In the genomic region with DNA sequence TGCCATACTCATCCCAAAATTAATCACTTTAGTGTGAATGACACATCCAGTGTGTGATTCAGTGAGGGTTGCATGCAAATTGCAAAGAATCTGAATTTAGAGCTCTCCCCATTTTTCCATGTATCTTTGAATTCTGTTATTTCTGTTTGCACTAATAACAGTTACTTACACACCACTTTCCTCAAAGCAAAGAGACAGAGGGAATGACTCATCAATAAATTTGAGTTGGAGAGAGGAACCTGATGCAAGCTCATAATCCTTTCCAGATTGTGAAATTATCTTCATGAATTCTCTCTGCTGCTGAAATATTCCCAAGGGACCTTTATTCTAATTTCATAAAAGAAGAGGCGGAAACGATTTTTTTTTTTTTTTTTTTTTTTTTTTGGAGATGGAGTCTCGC, we compare ENCODE assay signal across 17 cellular contexts.
A peak's percentile ranks its signal among the peaks of the same experiment; 100 is the strongest.
DNase-seq lines count a peak whose midpoint lies in the region; ATAC-seq and TF ChIP-seq lines count a peak whose summit lies in the region.
"Had no signal": no experiment of that assay in that cellular context is flagged by ENCODE, and none has a peak within 500 bp of the region (broad histone marks: within the 10 kb centered on the region; RNA-seq: fewer than 3 reads in every experiment).

No MANE protein-coding gene starts in this region.

- no peak overlapping the region for H2AFZ ChIP-seq in hepatocyte

- no peaks in the 10 kb centered on the region for H4K20me1 ChIP-seq in hepatocyte (ENCODE audit: insufficient read depth, poor library complexity, severe bottlenecking)

- no peaks in the 10 kb centered on the region for H3K36me3 ChIP-seq in A673 (ENCODE audit: insufficient read depth, low read length, poor library complexity, severe bottlenecking)
- no peaks in the 10 kb centered on the region for H3K36me3 ChIP-seq in hepatocyte (replicated peaks; ENCODE audit: insufficient read depth, low read depth)
- H3K36me3 ChIP-seq: heart left ventricle, SJSA1 had no signal

- H3K27me3 ChIP-seq in A673 (replicated peaks; ENCODE audit: insufficient read depth, low read depth, low read length, poor library complexity) (no peaks in the 10 kb centered on the region), hepatocyte (no peaks in the 10 kb centered on the region)
- H3K27me3 ChIP-seq: heart left ventricle, SJSA1 had no signal

- H3K9me2 ChIP-seq in hepatocyte (replicated peaks; ENCODE audit: insufficient read depth): no peaks in the 10 kb centered on the region

- no peak overlapping the region for H3K4me2 ChIP-seq in hepatocyte
- H3K4me2 ChIP-seq: KMS-11 had no signal

- BruUV-seq in A673 (replicated peaks; lab: Mats Ljungman, UMichigan): no TSS peak

- H3K9me3 ChIP-seq in A673 (ENCODE audit: low read depth, low read length, poor library complexity, severe bottlenecking): peaks cover 8% of the 10 kb centered on the region
- no peaks in the 10 kb centered on the region for H3K9me3 ChIP-seq in hepatocyte (ENCODE audit: low read depth)
- H3K9me3 ChIP-seq: SJSA1 had no signal

- CTCF ChIA-PET in A673 (lab: Charles Lee): no interaction called here

- ATAC-seq in HG02588 (IDR thresholded peaks at IDR 0.05; ENCODE audit: unreplicated experiment): no peak
- ATAC-seq: heart left ventricle had no signal

- intact Hi-C loops in A673 (cut with micrococcal nuclease; ENCODE audit: unreplicated experiment): no loop called here

- 74% methylated on average over 3 of the region's 3 CpGs for WGBS in hepatocyte (ENCODE audit: low lambda C conversion rate, missing lambda C conversion rate)

- TF ChIP-seq CTCF in A673 (conservative IDR thresholded peaks at IDR 0.05; ENCODE audit: low read depth, low read length): no peak
- TF ChIP-seq CTCF in epithelial cell of esophagus (IDR thresholded peaks at IDR 0.05; ENCODE audit: insufficient read depth, low read depth, low read length, missing control alignments): no peak
- TF ChIP-seq CTCF in hepatocyte (IDR thresholded peaks at IDR 0.05; ENCODE audit: poor library complexity): no peak

- peaks cover 4% of the 10 kb centered on the region for H3K4me1 ChIP-seq in A673 (ENCODE audit: insufficient read depth, low read length, poor library complexity, severe bottlenecking)
- H3K4me1 ChIP-seq in hepatocyte (ENCODE audit: insufficient read depth): no peaks in the 10 kb centered on the region
- H3K4me1 ChIP-seq: heart left ventricle, SJSA1 had no signal

- H3K27ac ChIP-seq in A673 (ENCODE audit: low read depth, low read length, poor library complexity, severe bottlenecking): peak overlapping the region; percentile 69
- no peak overlapping the region for H3K27ac ChIP-seq in hepatocyte
- H3K27ac ChIP-seq: heart left ventricle, KMS-11, SJSA1 had no signal

- no peak overlapping the region for H3K4me3 ChIP-seq in A673 (ENCODE audit: low read depth, low read length, poor library complexity, severe bottlenecking)
- H3K4me3 ChIP-seq in epithelial cell of esophagus (ENCODE audit: low read length): no peak overlapping the region
- no peak overlapping the region for H3K4me3 ChIP-seq in hepatocyte
- H3K4me3 ChIP-seq: heart left ventricle, SJSA1 had no signal

- DNase-seq in A673 (ENCODE audit: low spot score) (peak; percentile 80), HCEC 1CT (peak; percentile 75), NCI-H69 (lab: John Stamatoyannopoulos, UW) (peak; percentile 39), epithelial cell of esophagus (ENCODE audit: low read depth) (peak; percentile 25), hepatocyte (ENCODE audit: low spot score) (no peak)
- no peak for DNase-seq in activated CD8-positive, alpha-beta memory T cell treated with anti-CD3 and anti-CD28 coated beads, Interleukin-2, amount 50 U/mL, for 48 hours
- DNase-seq: activated CD4-positive, CD25-positive, alpha-beta regulatory T cell treated with anti-CD3 and anti-CD28 coated beads, Interleukin-2, amount 50 U/mL, for 72 hours; activated naive CD8-positive, alpha-beta T cell treated with anti-CD3 and anti-CD28 coated beads for 36 hours; DND-41; endodermal cell; heart left ventricle; NCI-H1417 treated with DMSO at 0.1 percent for 48 hours; retina; stimulated activated CD4-positive, alpha-beta T cell treated with anti-CD3 and anti-CD28 coated beads, Interleukin-12 subunit alpha, Interleukin-12 subunit beta, amount 100 ng/mL, for 4 hours had no signal

- H3K79me2 ChIP-seq in hepatocyte: no peaks in the 10 kb centered on the region

- POLR2A ChIA-PET in A673 (lab: Charles Lee; ENCODE audit: low non-redundant PET): interaction anchor here (0.6 kb wide), 1 partner anchor 9 kb away, joined by 3 read pairs; no protein-coding TSS in a partner anchor

Comparison
In these comparisons a context has a peak if more than half of its experiments do, and no peak if none do; other contexts are left out.
1. DNase-seq: peak in A673 (single experiment), HCEC 1CT (single experiment), NCI-H69 (single experiment) and epithelial cell of esophagus (single experiment); none in hepatocyte (single experiment) and activated CD8-positive, alpha-beta memory T cell treated with anti-CD3 and anti-CD28 coated beads, Interleukin-2, amount 50 U/mL, for 48 hours (single experiment).